In the genomic region with DNA sequence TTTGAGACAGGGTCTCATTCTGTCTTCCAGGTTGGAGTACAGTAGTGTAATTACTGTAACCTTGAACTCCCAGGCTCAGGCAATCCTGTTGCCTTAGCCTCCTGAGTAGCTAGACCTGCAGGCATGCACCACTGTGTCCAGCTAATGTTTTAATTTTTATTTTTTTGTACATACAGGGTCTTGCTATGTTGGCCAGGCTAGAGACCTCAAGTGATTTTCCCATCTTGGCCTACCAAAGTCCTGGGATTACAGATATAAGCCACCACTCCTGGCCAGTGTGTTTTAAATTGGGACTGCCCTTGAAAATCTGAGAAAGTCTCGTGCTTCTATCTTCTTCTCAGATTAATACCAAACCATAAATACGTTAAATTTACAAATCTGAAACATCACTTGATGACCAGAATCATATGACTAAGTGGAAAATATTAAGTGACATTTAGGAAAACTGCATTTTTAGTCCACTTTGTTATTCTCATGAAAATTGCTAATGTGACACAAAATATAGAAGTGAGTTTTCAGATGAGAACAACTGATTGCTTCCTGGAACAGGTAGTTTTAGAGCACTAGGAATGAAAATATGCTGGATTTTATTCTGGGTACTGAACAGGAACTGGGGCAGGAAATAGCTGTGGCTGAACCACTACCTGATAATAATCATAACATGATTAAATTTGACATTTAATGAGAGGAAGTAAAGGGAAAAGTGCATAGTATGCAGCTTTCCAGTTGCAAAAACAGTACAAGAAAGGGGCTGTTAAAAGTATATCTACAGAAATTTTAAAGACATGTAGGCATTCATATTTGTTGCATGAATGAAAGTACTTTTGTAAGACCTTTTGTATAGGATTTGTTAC, we compare ENCODE assay signal across 13 cellular contexts. TPM values are rescaled to one million over a fixed set of nuclear protein-coding genes. Genes with fewer than 3 reads are reported as not detected.
DNase-seq lines count a peak whose midpoint lies in the region; ATAC-seq and TF ChIP-seq lines count a peak whose summit lies in the region.
"Had no signal": no experiment of that assay in that cellular context is flagged by ENCODE, and none has a peak within 500 bp of the region (broad histone marks: within the 10 kb centered on the region; RNA-seq: fewer than 3 reads in every experiment).

No MANE protein-coding gene starts in this region.

- H3K4me3 Mint-ChIP-seq in activated T-cell treated with anti-CD3 and anti-CD28 coated beads, Interleukin-2, amount 50 U/mL, for 24 hours: peak overlapping the region; percentile 2
- peak overlapping the region; percentile 42 for H3K4me3 Mint-ChIP-seq in activated naive CD8-positive, alpha-beta T cell

- no peaks in the 10 kb centered on the region for H3K9me2 ChIP-seq in MM.1S (replicated peaks; ENCODE audit: insufficient read depth, low read length)

- peaks cover 48% of the 10 kb centered on the region for H3K36me3 Mint-ChIP-seq in activated T-cell treated with anti-CD3 and anti-CD28 coated beads, Interleukin-2, amount 50 U/mL, for 24 hours (ENCODE audit: low read depth)
- H3K36me3 Mint-ChIP-seq in activated naive CD8-positive, alpha-beta T cell: peaks cover 6% of the 10 kb centered on the region

- TF ChIP-seq POLR2A in gastrocnemius medialis (IDR thresholded peaks at IDR 0.05): no peak

- H3F3A ChIP-seq in MM.1S (ENCODE audit: insufficient read depth, low read length): no peaks in the 10 kb centered on the region

- peak overlapping the region; percentile 83 for H3K27ac Mint-ChIP-seq in activated T-cell treated with anti-CD3 and anti-CD28 coated beads, Interleukin-2, amount 50 U/mL, for 24 hours
- peak overlapping the region; percentile 62 for H3K27ac Mint-ChIP-seq in activated naive CD8-positive, alpha-beta T cell

- no peak overlapping the region for H2AFZ ChIP-seq in MM.1S (ENCODE audit: low read length)

- H3K4me1 Mint-ChIP-seq in activated T-cell treated with anti-CD3 and anti-CD28 coated beads, Interleukin-2, amount 50 U/mL, for 24 hours (ENCODE audit: low read depth): peaks cover 63% of the 10 kb centered on the region
- H3K4me1 Mint-ChIP-seq in activated naive CD8-positive, alpha-beta T cell (ENCODE audit: low read depth): peaks cover 65% of the 10 kb centered on the region

- H3K27me3 ChIP-seq in MM.1S (replicated peaks; ENCODE audit: insufficient read depth, low read length) (no peaks in the 10 kb centered on the region), gastrocnemius medialis (no peaks in the 10 kb centered on the region)
- H3K27me3 ChIP-seq: esophagus squamous epithelium, pancreas had no signal

- H3K4me3 ChIP-seq in MM.1S (ENCODE audit: low read length) (no peak overlapping the region), gastrocnemius medialis (no peak overlapping the region)
- H3K4me3 ChIP-seq: esophagus squamous epithelium, pancreas had no signal

- peaks cover 19% of the 10 kb centered on the region for H3K9me3 Mint-ChIP-seq in activated T-cell treated with anti-CD3 and anti-CD28 coated beads, Interleukin-2, amount 50 U/mL, for 24 hours
- H3K9me3 Mint-ChIP-seq in activated naive CD8-positive, alpha-beta T cell (ENCODE audit: low read depth): peaks cover 13% of the 10 kb centered on the region

- no peak for DNase-seq in activated T-cell treated with anti-CD3 and anti-CD28 coated beads, Interleukin-2, amount 50 U/mL, for 24 hours
- no peak for DNase-seq in activated T-cell treated with anti-CD3 and anti-CD28 coated beads for 4 hours
- DNase-seq in MM.1S: no peak
- no peak for DNase-seq in gastrocnemius medialis
- DNase-seq in putamen (ENCODE audit: low spot score): no peak
- no peak for DNase-seq in activated gamma-delta T cell (lab: John Stamatoyannopoulos, UW)
- DNase-seq: activated gamma-delta T cell treated with Interleukin-2 at 50 U/mL for 16 hours; esophagus squamous epithelium; mammary epithelial cell; pancreas; stimulated activated CD8-positive, alpha-beta memory T cell treated with anti-CD3 and anti-CD28 coated beads, Interleukin-4, amount 100 ng/mL, for 48 hours had no signal

- ATAC-seq in gastrocnemius medialis: no peak
- no peak for ATAC-seq in HG03521 (IDR thresholded peaks at IDR 0.05; ENCODE audit: unreplicated experiment)
- ATAC-seq: pancreas had no signal

- TF ChIP-seq CTCF in MM.1S (IDR thresholded peaks at IDR 0.05; ENCODE audit: low read length) (no peak), gastrocnemius medialis (IDR thresholded peaks at IDR 0.05 in 4 of 5, conservative IDR thresholded peaks at IDR 0.05 in 1 of 5) (no peak)

- H3K4me2 ChIP-seq in MM.1S (ENCODE audit: low read depth, low read length): peak overlapping the region; percentile 20; the same call in 1 of the 2 replicates

- no peaks in the 10 kb centered on the region for H3K27me3 Mint-ChIP-seq in activated T-cell treated with anti-CD3 and anti-CD28 coated beads, Interleukin-2, amount 50 U/mL, for 24 hours
- no peaks in the 10 kb centered on the region for H3K27me3 Mint-ChIP-seq in activated naive CD8-positive, alpha-beta T cell

- H3K79me2 ChIP-seq in MM.1S (ENCODE audit: low read length): peaks cover 59% of the 10 kb centered on the region

- H3K36me3 ChIP-seq in MM.1S (replicated peaks; ENCODE audit: insufficient read depth, low read length) (no peaks in the 10 kb centered on the region), gastrocnemius medialis (no peaks in the 10 kb centered on the region)
- H3K36me3 ChIP-seq: esophagus squamous epithelium, pancreas had no signal

- H3K4me1 ChIP-seq in MM.1S (ENCODE audit: low read length) (peaks cover 21% of the 10 kb centered on the region), gastrocnemius medialis (peaks cover 6 to 36% of the 10 kb centered on the region in 2 donors)

- no peaks in the 10 kb centered on the region for H3K9me3 ChIP-seq in MM.1S (replicated peaks; ENCODE audit: insufficient read depth, low read length)
- H3K9me3 ChIP-seq in gastrocnemius medialis: no peaks in the 10 kb centered on the region
- H3K9me3 ChIP-seq: pancreas had no signal

- no peak overlapping the region for H3K9ac ChIP-seq in MM.1S (ENCODE audit: low read length)

- no peak overlapping the region for H3K27ac ChIP-seq in MM.1S (ENCODE audit: low read length)
- peak overlapping the region in 3 of 4 donors; percentile 18 to 99 (median 45) for H3K27ac ChIP-seq in gastrocnemius medialis
- H3K27ac ChIP-seq: esophagus squamous epithelium, pancreas had no signal

- H4K20me1 ChIP-seq in MM.1S (ENCODE audit: insufficient read depth, low read length): no peaks in the 10 kb centered on the region

- intact Hi-C loops in gastrocnemius medialis (cut with DNase I; ENCODE audit: low total_unique reads): loop anchor here (5.0 kb wide), 1 partner anchor 50 kb away; no protein-coding TSS in a partner anchor

- in situ Hi-C loops in gastrocnemius medialis (cut with MboI; ENCODE audit: low sequenced_read_pairs in 4 of 4): no loop called here

RNA-seq across cellular contexts. Expression of gene PHTF2, which starts 4.2 kb away (rescaled TPM):
- 100 to 1,000 TPM in 2 of 4 donors, 10 to 100 TPM in 2; 81.2 to 163 (median 108) TPM for total RNA-seq in gastrocnemius medialis

RNA-seq across cellular contexts. Expression of gene TMEM60, which starts 4.5 kb away (rescaled TPM):
- 10 to 100 TPM in 3 of 4 donors, 1 to 10 TPM in 1; 7.0 to 26.9 (median 13.3) TPM for total RNA-seq in gastrocnemius medialis
